In genomic region chr19:1274081-1274851, GRCh38 we compare ENCODE assay signal across 8 cellular contexts. TPM values are rescaled to one million over a fixed set of nuclear protein-coding genes. Genes with fewer than 3 reads are reported as not detected.
DNase-seq lines count a peak whose midpoint lies in the region; ATAC-seq and TF ChIP-seq lines count a peak whose summit lies in the region.

No MANE protein-coding gene starts in this region.

- H3K4me3 ChIP-seq in gastroesophageal sphincter (peak overlapping the region in 1 of 2 donors; percentile 72), skin epidermis (peak overlapping the region; percentile 45 to 72 (median 59))

- no peaks in the 10 kb centered on the region for H3K9me3 Mint-ChIP-seq in T-cell

- H3K4me1 ChIP-seq in gastroesophageal sphincter: peaks cover 3 to 73% (median 57%) of the 10 kb centered on the region in 3 donors

- H3K27ac ChIP-seq in gastroesophageal sphincter: peak overlapping the region; percentile 71 to 100 (median 96)
- peak overlapping the region; percentile 34 to 99 (median 96) for H3K27ac ChIP-seq in skin epidermis

- no peak for ATAC-seq in T-cell (replicated peaks in 1 of 4)
- no peak for ATAC-seq in gastroesophageal sphincter
- no peak for ATAC-seq in GM21529 (IDR thresholded peaks at IDR 0.05; ENCODE audit: unreplicated experiment)

- DNase-seq in T-cell (no peak), posterior cingulate gyrus (no peak), SHP77 (lab: John Stamatoyannopoulos, UW) (no peak), G401 (ENCODE audit: low spot score) (no peak)

- H3K36me3 ChIP-seq in gastroesophageal sphincter: peaks cover 0 to 66% of the 10 kb centered on the region in 2 donors

- peak overlapping the region; percentile 34 to 94 (median 56) for H3K4me3 Mint-ChIP-seq in T-cell

- POLR2A ChIA-PET in T-cell (lab: Charles Lee): interaction anchor here in 1 of 2 donors (0.6 to 0.9 kb wide), 2 partner anchors 27 to 197 kb away, joined by 3 to 5 read pairs; no protein-coding TSS in a partner anchor

- in situ Hi-C loops in G401 (cut with HindIII; ENCODE audit: low sequenced_read_pairs): no loop called here

- peaks cover 40% of the 10 kb centered on the region for H3K36me3 Mint-ChIP-seq in T-cell

- 0% methylated on average over 1 of the region's 46 CpGs; no CpG with 5 or more reads in 1 of the 2 donors for WGBS in gastroesophageal sphincter (ENCODE audit: low coverage in 1 of 2), 2 donors

- peak overlapping the region; percentile 34 to 75 for H3K27ac Mint-ChIP-seq in T-cell

- no peaks in the 10 kb centered on the region for H3K9me3 ChIP-seq in gastroesophageal sphincter

- no peaks in the 10 kb centered on the region for H3K27me3 Mint-ChIP-seq in T-cell

- CTCF ChIA-PET in T-cell (lab: Charles Lee): no interaction called here

- no peak for TF ChIP-seq EP300 in gastroesophageal sphincter (IDR thresholded peaks at IDR 0.05)

- TF ChIP-seq POLR2A in GM18526 (IDR thresholded peaks at IDR 0.05; ENCODE audit: extremely low read depth, insufficient read length) (peak; percentile 11), gastroesophageal sphincter (IDR thresholded peaks at IDR 0.05) (no peak)

- intact Hi-C loops in posterior cingulate gyrus (cut with DNase I): loop anchor here (10.0 kb wide), 1 partner anchor 161 kb away; the partner anchor contains the start of gene RPS15

- H3K27me3 ChIP-seq in gastroesophageal sphincter: no peaks in the 10 kb centered on the region

- H3K4me1 Mint-ChIP-seq in T-cell: peaks cover 51 to 60% (median 52%) of the 10 kb centered on the region in 3 donors

- no peak for TF ChIP-seq CTCF in gastroesophageal sphincter (IDR thresholded peaks at IDR 0.05)

RNA-seq across cellular contexts. Expression of gene FAM174C, which starts 1.1 kb away (rescaled TPM):
- 10 to 100 TPM; 42.1 to 69.8 (median 60.4) TPM for total RNA-seq in T-cell
- 10 to 100 TPM; 14.2 to 42.2 (median 21.8) TPM for total RNA-seq in gastroesophageal sphincter
- total RNA-seq in G401 (2014; rRNA removed; shearing (Covaris generic)): 37.9 and 45.0 TPM in 2 replicates

RNA-seq across cellular contexts. Expression of gene CIRBP, which starts 5.1 kb away (rescaled TPM):
- total RNA-seq in T-cell: 100 to 1,000 TPM; 477 to 682 (median 657) TPM
- total RNA-seq in gastroesophageal sphincter: 100 to 1,000 TPM; 350 to 708 (median 559) TPM
- total RNA-seq in G401 (2014; rRNA removed; shearing (Covaris generic)): 196 and 215 TPM in 2 replicates

RNA-seq across cellular contexts. Expression of gene EFNA2, which starts 11.4 kb away (rescaled TPM):
- under 1 TPM in 1 of 5 donors, not detected in 4; 0.38 TPM for total RNA-seq in T-cell
- not detected for total RNA-seq in gastroesophageal sphincter
- total RNA-seq in G401 (2014; rRNA removed; shearing (Covaris generic)): 0.31 and 1.3 TPM in 2 replicates

RNA-seq across cellular contexts. Expression of gene MIDN, which starts 25.9 kb away (rescaled TPM):
- total RNA-seq in T-cell (100 to 1,000 TPM in 1 of 5 donors, 10 to 100 TPM in 4; 54.0 to 161 (median 66.9) TPM), gastroesophageal sphincter (10 to 100 TPM; 20.0 to 40.1 (median 24.2) TPM)
- total RNA-seq in G401 (2014; rRNA removed; shearing (Covaris generic)): 14.0 and 17.5 TPM in 2 replicates

RNA-seq across cellular contexts. Expression of gene ATP5F1D, which starts 32.7 kb away (rescaled TPM):
- total RNA-seq in T-cell (100 to 1,000 TPM; 117 to 233 (median 155) TPM), gastroesophageal sphincter (100 to 1,000 TPM in 1 of 4 donors, 10 to 100 TPM in 3; 62.3 to 116 (median 84.1) TPM)
- 61.3 and 98.5 TPM in 2 replicates for total RNA-seq in G401 (2014; rRNA removed; shearing (Covaris generic))
